19 cellular contexts compared by ENCODE assay signal in genomic region chr20:43765933-43766332, GRCh38. TPM values are rescaled to one million over a fixed set of nuclear protein-coding genes. Genes with fewer than 3 reads are reported as not detected.
"Had no signal": no experiment of that assay in that cellular context is flagged by ENCODE, and none has a peak within 500 bp of the region (broad histone marks: within the 10 kb centered on the region; RNA-seq: fewer than 3 reads in every experiment).

No MANE protein-coding gene starts in this region.

- DNase-seq: activated CD4-positive, alpha-beta memory T cell treated with anti-CD3 and anti-CD28 coated beads for 36 hours; activated CD4-positive, alpha-beta T cell treated with anti-CD3 and anti-CD28 coated beads for 36 hours; activated gamma-delta T cell treated with Interleukin-2 at 50 U/mL for 16 hours; activated naive CD8-positive, alpha-beta T cell treated with anti-CD3 and anti-CD28 coated beads for 36 hours; activated T-cell treated with anti-CD3 and anti-CD28 coated beads for 4 hours; amniotic stem cell; effector CD4-positive, alpha-beta T cell; lower lobe of right lung; uterus had no signal

RNA-seq across cellular contexts. Expression of gene GTSF1L, which starts 39.1 kb away (rescaled TPM):
- total RNA-seq: activated CD4-positive, alpha-beta memory T cell treated with anti-CD3 and anti-CD28 coated beads for 36 hours; activated naive CD8-positive, alpha-beta T cell treated with anti-CD3 and anti-CD28 coated beads for 36 hours; cardiac septum; endothelial cell of umbilical vein; esophagus muscularis mucosa; glomerular endothelial cell; hepatocyte; lower lobe of right lung; natural killer cell treated with Interleukin-12 subunit alpha and Interleukin-12 subunit beta and Interleukin-15 and Interleukin-18, amount 100 ng/mL, for 72 hours; osteoblast; right cardiac atrium; suprapubic skin; transverse colon; uterus had no signal
